Comparison of ENCODE assay signal across 16 cellular contexts in genomic region chr2:207040606-207041173, GRCh38.
"Had no signal": no experiment of that assay in that cellular context is flagged by ENCODE, and none has a peak within 500 bp of the region (broad histone marks: within the 10 kb centered on the region; RNA-seq: fewer than 3 reads in every experiment).

No MANE protein-coding gene starts in this region.

- ATAC-seq: activated T-helper 17 cell treated with anti-CD3 and anti-CD28 coated beads, Interleukin-2, amount 50 U/mL, for 72 hours; body of pancreas; left colon had no signal

- DNase-seq: activated CD4-positive, alpha-beta T cell treated with anti-CD3 and anti-CD28 coated beads, Interleukin-2, amount 50 U/mL, for 1 hour; activated CD4-positive, CD25-positive, alpha-beta regulatory T cell; activated naive CD4-positive, alpha-beta T cell treated with anti-CD3 and anti-CD28 coated beads, Interleukin-2, amount 50 U/mL, for 16 hours; activated T-cell treated with anti-CD3 and anti-CD28 coated beads for 4 hours; immature natural killer cell; left colon; ovary; SK-N-SH; stimulated activated CD4-positive, alpha-beta T cell treated with anti-CD3 and anti-CD28 coated beads, Interleukin-4, amount 100 ng/mL, for 4 hours; stomach; T-helper 1 cell had no signal

- H3K27ac ChIP-seq: body of pancreas, ovary, upper lobe of left lung had no signal

- H3K27me3 ChIP-seq: body of pancreas, ovary, stomach, upper lobe of left lung had no signal

- H3K9me3 Mint-ChIP-seq: activated T-helper 17 cell treated with anti-CD3 and anti-CD28 coated beads, Interleukin-2, amount 50 U/mL, for 72 hours; central memory CD8-positive, alpha-beta T cell; immature natural killer cell; nephron had no signal

- H3K4me3 Mint-ChIP-seq: activated T-helper 17 cell treated with anti-CD3 and anti-CD28 coated beads, Interleukin-2, amount 50 U/mL, for 72 hours; central memory CD8-positive, alpha-beta T cell; immature natural killer cell had no signal

- H3K36me3 Mint-ChIP-seq: immature natural killer cell had no signal

- H3K4me3 ChIP-seq: body of pancreas, ovary had no signal

- H3K4me1 Mint-ChIP-seq: activated T-helper 17 cell treated with anti-CD3 and anti-CD28 coated beads, Interleukin-2, amount 50 U/mL, for 72 hours; central memory CD8-positive, alpha-beta T cell had no signal

- H3K9ac ChIP-seq: SK-N-SH had no signal

- H3K36me3 ChIP-seq: ovary, stomach, upper lobe of left lung had no signal

- H3K4me1 ChIP-seq: body of pancreas had no signal

- H3K4me2 ChIP-seq: SK-N-SH had no signal

- H3K27ac Mint-ChIP-seq: activated T-helper 17 cell treated with anti-CD3 and anti-CD28 coated beads, Interleukin-2, amount 50 U/mL, for 72 hours; immature natural killer cell; nephron had no signal

- H3K9me3 ChIP-seq: body of pancreas, ovary, SK-N-SH, stomach, upper lobe of left lung had no signal
